ENCODE assay signal across 9 cellular contexts in genomic region chr5:151664694-151665583, GRCh38. TPM values are rescaled to one million over a fixed set of nuclear protein-coding genes. Genes with fewer than 3 reads are reported as not detected.
DNase-seq lines count a peak whose midpoint lies in the region; FAIRE-seq and TF ChIP-seq lines count a peak whose summit lies in the region.
"Had no signal": no experiment of that assay in that cellular context is flagged by ENCODE, and none has a peak within 500 bp of the region (broad histone marks: within the 10 kb centered on the region; RNA-seq: fewer than 3 reads in every experiment).

No MANE protein-coding gene starts in this region.

- no peak overlapping the region for H3K4me3 Mint-ChIP-seq in activated CD4-positive, alpha-beta T cell treated with anti-CD3 and anti-CD28 coated beads, Interleukin-2, amount 10 ng/mL, durations not matched to agents 7 days and 5 days

- peak overlapping the region; percentile 72 for H3K9ac ChIP-seq in GM23248

- H3K36me3 Mint-ChIP-seq in activated CD4-positive, alpha-beta T cell treated with anti-CD3 and anti-CD28 coated beads, Interleukin-2, amount 10 ng/mL, durations not matched to agents 7 days and 5 days (ENCODE audit: low read depth): no peaks in the 10 kb centered on the region

- H4K20me1 ChIP-seq in GM23248 (ENCODE audit: insufficient read depth): no peaks in the 10 kb centered on the region; the same call in 1 of the 2 replicates

- H3K27me3 ChIP-seq in GM23248 (replicated peaks; ENCODE audit: insufficient read depth): no peaks in the 10 kb centered on the region
- H3K27me3 ChIP-seq in layer of hippocampus (ENCODE audit: control insufficient read depth, insufficient read depth, low read length): no peaks in the 10 kb centered on the region
- no peaks in the 10 kb centered on the region for H3K27me3 ChIP-seq in HAP-1 (ENCODE audit: low read depth)
- H3K27me3 ChIP-seq: body of pancreas had no signal

- no peak overlapping the region for H3K4me2 ChIP-seq in GM23248 (ENCODE audit: unreplicated experiment)

- WGBS in GM23248 (ENCODE audit: low coverage in 1 of 2, low lambda C conversion rate in 2 of 2, missing lambda C conversion rate in 2 of 2), 2 experiments: 18 to 20% methylated on average over 6 of the region's 6 CpGs

- TF ChIP-seq POLR2A in GM12892 (IDR thresholded peaks at IDR 0.05; ENCODE audit: low read depth, low read length): no peak

- H3K36me3 ChIP-seq in GM23248 (ENCODE audit: low read depth) (peaks cover 80% of the 10 kb centered on the region), HAP-1 (replicated peaks) (peaks cover 14% of the 10 kb centered on the region)

- DNase-seq in GM23248: peak; percentile 76
- peak; percentile 83 for DNase-seq in brain pericyte (ENCODE audit: low read depth, low spot score)
- DNase-seq in stromal cell of bone marrow (ENCODE audit: low read depth): peak; percentile 66
- DNase-seq in activated gamma-delta T cell treated with Interleukin-2 at 50 U/mL for 16 hours: no peak
- DNase-seq in activated CD4-positive, alpha-beta T cell treated with anti-CD3 and anti-CD28 coated beads, Interleukin-2, amount 10 ng/mL, durations not matched to agents 7 days and 5 days: no peak
- DNase-seq in GM12892 (ENCODE audit: insufficient read length): no peak
- DNase-seq in HAP-1 (ENCODE audit: low spot score in 2 of 2): no peak

- H3F3A ChIP-seq in GM23248 (ENCODE audit: insufficient read depth): peaks cover 95% of the 10 kb centered on the region

- H3K9me3 ChIP-seq in GM23248 (ENCODE audit: low read depth) (no peaks in the 10 kb centered on the region), HAP-1 (no peaks in the 10 kb centered on the region)
- H3K9me3 ChIP-seq: body of pancreas had no signal

- H3K4me3 ChIP-seq in GM23248 (no peak overlapping the region), HAP-1 (no peak overlapping the region)
- H3K4me3 ChIP-seq: body of pancreas had no signal

- no peaks in the 10 kb centered on the region for H3K9me2 ChIP-seq in GM23248 (ENCODE audit: insufficient read depth)

- no peak overlapping the region for H3K27ac Mint-ChIP-seq in activated CD4-positive, alpha-beta T cell treated with anti-CD3 and anti-CD28 coated beads, Interleukin-2, amount 10 ng/mL, durations not matched to agents 7 days and 5 days

- peak overlapping the region; percentile 99 for H3K27ac ChIP-seq in GM23248
- H3K27ac ChIP-seq in layer of hippocampus (ENCODE audit: low read depth, low read length): peak overlapping the region; percentile 44

- peaks cover 11% of the 10 kb centered on the region for H3K4me1 Mint-ChIP-seq in activated CD4-positive, alpha-beta T cell treated with anti-CD3 and anti-CD28 coated beads, Interleukin-2, amount 10 ng/mL, durations not matched to agents 7 days and 5 days

- H2AFZ ChIP-seq in GM23248: no peak overlapping the region

- H3K9me3 Mint-ChIP-seq in activated CD4-positive, alpha-beta T cell treated with anti-CD3 and anti-CD28 coated beads, Interleukin-2, amount 10 ng/mL, durations not matched to agents 7 days and 5 days: no peaks in the 10 kb centered on the region

- H3K27me3 Mint-ChIP-seq in activated CD4-positive, alpha-beta T cell treated with anti-CD3 and anti-CD28 coated beads, Interleukin-2, amount 10 ng/mL, durations not matched to agents 7 days and 5 days: peaks cover 6% of the 10 kb centered on the region

- POLR2A ChIA-PET in activated CD4-positive, alpha-beta T cell treated with anti-CD3 and anti-CD28 coated beads, Interleukin-2, amount 10 ng/mL, durations not matched to agents 7 days and 5 days (lab: Charles Lee): no interaction called here

- FAIRE-seq in GM12892 (lab: Jason Lieb, UNC): no peak

- CTCF ChIA-PET in activated CD4-positive, alpha-beta T cell treated with anti-CD3 and anti-CD28 coated beads, Interleukin-2, amount 10 ng/mL, durations not matched to agents 7 days and 5 days (lab: Charles Lee): interaction anchor here (0.7 to 1.8 kb wide), 5 partner anchors 23 to 1171 kb away, joined by 3 to 4 read pairs (median 3); no protein-coding TSS in a partner anchor

- H3K4me1 ChIP-seq in GM23248 (ENCODE audit: insufficient read depth): peaks cover 69% of the 10 kb centered on the region
- H3K4me1 ChIP-seq in HAP-1: no peaks in the 10 kb centered on the region

- peaks cover 54% of the 10 kb centered on the region for H3K79me2 ChIP-seq in GM23248 (ENCODE audit: insufficient read depth)

- in situ Hi-C loops in GM23248 (cut with MboI) (loop anchor here (5.0 kb wide), 1 partner anchor 77 kb away; no protein-coding TSS in a partner anchor), HAP-1 (cut with MboI; ENCODE audit: low sequenced_read_pairs) (loop anchor here (5.0 kb wide), 1 partner anchor 77 kb away; no protein-coding TSS in a partner anchor)

RNA-seq across cellular contexts. Expression of gene SPARC, which starts 21.8 kb away (rescaled TPM):
- total RNA-seq in GM23248 (2014; rRNA removed; shearing (Covaris generic)): 5,563 and 6,520 TPM in 2 replicates
- 20,092 and 20,398 TPM in 2 replicates for polyA plus RNA-seq in GM23248 (2016; fragmentation: Nextera tagmentation; extraction: Ambion mirVana)
- total RNA-seq in activated CD4-positive, alpha-beta T cell treated with anti-CD3 and anti-CD28 coated beads, Interleukin-2, amount 10 ng/mL, durations not matched to agents 7 days and 5 days: 1 to 10 TPM in 1 of 2 experiments, under 1 TPM in 1; 0.27 to 1.1 TPM
- 24.0 TPM for polyA plus RNA-seq in GM12892 (2012; ENCODE audit: missing spikeins)

Comparison
In these comparisons a context has a peak if more than half of its experiments do, and no peak if none do; other contexts are left out.
1. DNase-seq: peak in GM23248 (single experiment), brain pericyte (single experiment) and stromal cell of bone marrow (single experiment); none in activated gamma-delta T cell treated with Interleukin-2 at 50 U/mL for 16 hours (single experiment), activated CD4-positive, alpha-beta T cell treated with anti-CD3 and anti-CD28 coated beads, Interleukin-2, amount 10 ng/mL, durations not matched to agents 7 days and 5 days (single experiment), GM12892 (single experiment) and HAP-1 (0 of 2).
2. RNA of gene SPARC, which starts 21.8 kb away (total RNA-seq): 5,563 to 6,520 TPM in GM23248; 0.27 to 1.1 TPM in activated CD4-positive, alpha-beta T cell treated with anti-CD3 and anti-CD28 coated beads, Interleukin-2, amount 10 ng/mL, durations not matched to agents 7 days and 5 days; every median in the first group is over 1,000 times any median in the second.